1 cellular context compared by ENCODE assay signal in the genomic region with DNA sequence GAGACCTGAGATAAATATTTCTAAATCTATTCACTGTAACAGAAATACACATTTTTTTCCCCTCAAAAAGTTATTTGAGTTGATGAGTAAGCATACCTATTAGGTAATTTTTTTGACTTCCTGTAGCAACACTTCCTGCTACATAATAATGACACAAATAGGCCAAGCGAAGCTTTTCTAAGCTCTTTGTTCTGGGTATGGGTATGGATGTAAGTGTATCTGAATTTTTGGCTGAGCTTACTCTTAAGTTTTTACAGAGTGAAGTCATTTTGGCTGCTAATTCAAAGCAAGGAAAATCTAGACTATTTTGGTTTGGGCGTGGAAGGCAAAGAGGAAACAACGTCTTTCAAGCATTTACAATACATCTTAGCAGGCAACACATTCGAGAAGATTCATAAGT.
TF ChIP-seq lines count a peak whose summit lies in the region.

No MANE protein-coding gene starts in this region.

TF ChIP-seq in WTC11, 78 proteins besides CTCF, POLR2A, EP300 and RAD21 (continued from another document):
- TF ChIP-seq ARID4B (CRISPR knock-in tag; IDR thresholded peaks at IDR 0.05; ENCODE audit: borderline replicate concordance) (no peak), NR1H2 (CRISPR knock-in tag; IDR thresholded peaks at IDR 0.05) (no peak), CBFB (CRISPR knock-in tag; IDR thresholded peaks at IDR 0.05; ENCODE audit: low read depth) (no peak), ATF1 (CRISPR knock-in tag; IDR thresholded peaks at IDR 0.05) (no peak), ZNF232 (CRISPR knock-in tag; IDR thresholded peaks at IDR 0.05) (no peak), AFF4 (CRISPR knock-in tag; IDR thresholded peaks at IDR 0.05; ENCODE audit: borderline replicate concordance) (no peak), MLX (CRISPR knock-in tag; IDR thresholded peaks at IDR 0.05) (no peak), ZSCAN18 (CRISPR knock-in tag; IDR thresholded peaks at IDR 0.05) (no peak), STAT6 (CRISPR knock-in tag; conservative IDR thresholded peaks at IDR 0.05; ENCODE audit: low read depth) (no peak)
- TF ChIP-seq, protein P1, sequence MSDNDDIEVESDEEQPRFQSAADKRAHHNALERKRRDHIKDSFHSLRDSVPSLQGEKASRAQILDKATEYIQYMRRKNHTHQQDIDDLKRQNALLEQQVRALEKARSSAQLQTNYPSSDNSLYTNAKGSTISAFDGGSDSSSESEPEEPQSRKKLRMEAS (CRISPR knock-in tag; IDR thresholded peaks at IDR 0.05) = no peak
- TF ChIP-seq, protein P2, sequence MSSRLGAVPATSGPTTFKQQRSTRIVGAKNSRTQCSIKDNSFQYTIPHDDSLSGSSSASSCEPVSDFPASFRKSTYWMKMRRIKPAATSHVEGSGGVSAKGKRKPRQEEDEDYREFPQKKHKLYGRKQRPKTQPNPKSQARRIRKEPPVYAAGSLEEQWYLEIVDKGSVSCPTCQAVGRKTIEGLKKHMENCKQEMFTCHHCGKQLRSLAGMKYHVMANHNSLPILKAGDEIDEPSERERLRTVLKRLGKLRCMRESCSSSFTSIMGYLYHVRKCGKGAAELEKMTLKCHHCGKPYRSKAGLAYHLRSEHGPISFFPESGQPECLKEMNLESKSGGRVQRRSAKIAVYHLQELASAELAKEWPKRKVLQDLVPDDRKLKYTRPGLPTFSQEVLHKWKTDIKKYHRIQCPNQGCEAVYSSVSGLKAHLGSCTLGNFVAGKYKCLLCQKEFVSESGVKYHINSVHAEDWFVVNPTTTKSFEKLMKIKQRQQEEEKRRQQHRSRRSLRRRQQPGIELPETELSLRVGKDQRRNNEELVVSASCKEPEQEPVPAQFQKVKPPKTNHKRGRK (CRISPR knock-in tag; IDR thresholded peaks at IDR 0.05; ENCODE audit: borderline replicate concordance) = no peak
- TF ChIP-seq, protein P3, sequence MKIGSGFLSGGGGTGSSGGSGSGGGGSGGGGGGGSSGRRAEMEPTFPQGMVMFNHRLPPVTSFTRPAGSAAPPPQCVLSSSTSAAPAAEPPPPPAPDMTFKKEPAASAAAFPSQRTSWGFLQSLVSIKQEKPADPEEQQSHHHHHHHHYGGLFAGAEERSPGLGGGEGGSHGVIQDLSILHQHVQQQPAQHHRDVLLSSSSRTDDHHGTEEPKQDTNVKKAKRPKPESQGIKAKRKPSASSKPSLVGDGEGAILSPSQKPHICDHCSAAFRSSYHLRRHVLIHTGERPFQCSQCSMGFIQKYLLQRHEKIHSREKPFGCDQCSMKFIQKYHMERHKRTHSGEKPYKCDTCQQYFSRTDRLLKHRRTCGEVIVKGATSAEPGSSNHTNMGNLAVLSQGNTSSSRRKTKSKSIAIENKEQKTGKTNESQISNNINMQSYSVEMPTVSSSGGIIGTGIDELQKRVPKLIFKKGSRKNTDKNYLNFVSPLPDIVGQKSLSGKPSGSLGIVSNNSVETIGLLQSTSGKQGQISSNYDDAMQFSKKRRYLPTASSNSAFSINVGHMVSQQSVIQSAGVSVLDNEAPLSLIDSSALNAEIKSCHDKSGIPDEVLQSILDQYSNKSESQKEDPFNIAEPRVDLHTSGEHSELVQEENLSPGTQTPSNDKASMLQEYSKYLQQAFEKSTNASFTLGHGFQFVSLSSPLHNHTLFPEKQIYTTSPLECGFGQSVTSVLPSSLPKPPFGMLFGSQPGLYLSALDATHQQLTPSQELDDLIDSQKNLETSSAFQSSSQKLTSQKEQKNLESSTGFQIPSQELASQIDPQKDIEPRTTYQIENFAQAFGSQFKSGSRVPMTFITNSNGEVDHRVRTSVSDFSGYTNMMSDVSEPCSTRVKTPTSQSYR (CRISPR knock-in tag; IDR thresholded peaks at IDR 0.05) = no peak
